19 cellular contexts compared by ENCODE assay signal in the genomic region with DNA sequence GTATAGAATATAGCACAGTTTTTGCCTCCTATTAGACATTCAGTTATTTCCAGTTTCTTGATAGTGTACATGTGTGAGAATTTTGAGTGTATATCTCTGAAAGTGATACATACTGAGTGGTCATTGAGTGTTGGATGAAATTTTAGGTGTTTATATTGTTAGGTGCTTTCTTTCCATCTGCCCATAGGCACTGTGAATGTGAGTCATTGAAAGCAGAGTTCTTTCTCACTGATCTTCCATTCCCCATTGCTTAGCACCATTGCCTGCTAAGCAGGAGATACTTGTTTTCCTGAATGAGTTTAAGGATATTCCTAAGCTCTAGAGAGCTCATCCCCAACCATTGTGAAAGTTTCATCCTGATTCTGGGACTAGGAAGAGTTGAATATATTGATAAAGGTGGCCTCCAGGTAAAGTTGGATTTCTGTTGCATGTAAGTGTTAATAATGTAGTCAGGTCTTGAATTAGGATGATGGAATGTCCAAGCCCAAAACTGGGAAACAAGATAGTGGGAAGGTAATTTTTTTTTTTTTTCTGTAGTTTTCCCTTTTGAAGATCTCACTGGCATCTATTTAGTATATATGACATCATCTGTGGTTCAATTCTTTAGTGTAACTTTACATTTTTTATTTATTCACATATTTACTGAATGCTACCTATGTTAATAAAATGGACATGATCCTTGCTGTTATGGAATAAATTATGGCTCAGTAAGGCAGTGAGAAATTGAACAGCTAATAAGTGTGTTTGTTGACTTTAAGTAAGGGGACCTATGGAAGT. TPM values are rescaled to one million over a fixed set of nuclear protein-coding genes. Genes with fewer than 3 reads are reported as not detected.
DNase-seq lines count a peak whose midpoint lies in the region; ATAC-seq and TF ChIP-seq lines count a peak whose summit lies in the region.
"Had no signal": no experiment of that assay in that cellular context is flagged by ENCODE, and none has a peak within 500 bp of the region (broad histone marks: within the 10 kb centered on the region; RNA-seq: fewer than 3 reads in every experiment).

No MANE protein-coding gene starts in this region.

- H3K36me3 ChIP-seq in Panc1 (ENCODE audit: control insufficient read depth, insufficient read depth, low read length) (no peaks in the 10 kb centered on the region), endodermal cell (ENCODE audit: control insufficient read depth, insufficient read depth, low read length) (peaks cover 9% of the 10 kb centered on the region), testis (ENCODE audit: low read depth, missing control alignments) (no peaks in the 10 kb centered on the region), lower lobe of right lung (peaks cover 5% of the 10 kb centered on the region)

- peak overlapping the region; percentile 32 for H3K27ac Mint-ChIP-seq in activated CD4-positive, alpha-beta T cell treated with anti-CD3 and anti-CD28 coated beads for 36 hours
- no peak overlapping the region for H3K27ac Mint-ChIP-seq in activated CD4-positive, alpha-beta T cell treated with anti-CD3 and anti-CD28 coated beads, Interleukin-2, amount 10 ng/mL, durations not matched to agents 7 days and 5 days
- peak overlapping the region; percentile 6 for H3K27ac Mint-ChIP-seq in endodermal cell
- peak overlapping the region; percentile 66 for H3K27ac Mint-ChIP-seq in progenitor cell of endocrine pancreas

- DNase-seq in activated CD4-positive, alpha-beta T cell treated with anti-CD3 and anti-CD28 coated beads for 36 hours = no peak
- DNase-seq in activated CD4-positive, alpha-beta T cell treated with anti-CD3 and anti-CD28 coated beads, Interleukin-2, amount 10 ng/mL, durations not matched to agents 7 days and 5 days = no peak
- DNase-seq in Panc1 (ENCODE audit: low read depth, low spot score) = no peak
- no peak for DNase-seq in endodermal cell
- DNase-seq in progenitor cell of endocrine pancreas (ENCODE audit: low spot score, unreplicated experiment) = no peak
- no peak for DNase-seq in testis
- no peak for DNase-seq in lower lobe of right lung
- DNase-seq in midbrain (lab: John Stamatoyannopoulos, UW) = no peak
- DNase-seq: activated naive CD8-positive, alpha-beta T cell treated with anti-CD3 and anti-CD28 coated beads, Interleukin-2, amount 10 ng/mL, durations not matched to agents 7 days and 5 days; central memory CD4-positive, alpha-beta T cell; GDM1; heart left ventricle; kidney glomerular epithelial cell; NCI-H774; retina; SHP77; T1000 had no signal

- H3K27ac ChIP-seq in Panc1 (ENCODE audit: low read length) (no peak overlapping the region), endodermal cell (ENCODE audit: low read depth, low read length) (no peak overlapping the region), testis (no peak overlapping the region), lower lobe of right lung (no peak overlapping the region)
- H3K27ac ChIP-seq: 22Rv1, heart left ventricle, tibial nerve had no signal

- H3K9me3 ChIP-seq in Panc1 (ENCODE audit: control insufficient read depth, insufficient read depth, low read depth, low read length) (no peaks in the 10 kb centered on the region), endodermal cell (ENCODE audit: control insufficient read depth, low read length) (peaks cover 5% of the 10 kb centered on the region), testis (no peaks in the 10 kb centered on the region), lower lobe of right lung (no peaks in the 10 kb centered on the region)
- H3K9me3 ChIP-seq: heart left ventricle, tibial nerve had no signal

- H3K4me1 ChIP-seq in Panc1 (ENCODE audit: control insufficient read depth, insufficient read depth, low read length) (peaks cover 3% of the 10 kb centered on the region; the same call in 1 of the 2 replicates), endodermal cell (ENCODE audit: control insufficient read depth, insufficient read depth, low read length) (no peaks in the 10 kb centered on the region), testis (no peaks in the 10 kb centered on the region), lower lobe of right lung (peaks cover 17% of the 10 kb centered on the region)

- no peak for TF ChIP-seq CTCF in Panc1 (IDR thresholded peaks at IDR 0.05)
- TF ChIP-seq CTCF in endodermal cell (conservative IDR thresholded peaks at IDR 0.05) = no peak
- TF ChIP-seq CTCF in progenitor cell of endocrine pancreas (IDR thresholded peaks at IDR 0.05; ENCODE audit: unreplicated experiment) = no peak
- TF ChIP-seq CTCF in testis (IDR thresholded peaks at IDR 0.05) = no peak
- TF ChIP-seq CTCF in lower lobe of right lung (IDR thresholded peaks at IDR 0.05) = no peak

- BruUV-seq in Panc1 (replicated peaks; lab: Mats Ljungman, UMichigan) = TSS peak; percentile 22

- peaks cover 23% of the 10 kb centered on the region for H3K36me3 Mint-ChIP-seq in activated CD4-positive, alpha-beta T cell treated with anti-CD3 and anti-CD28 coated beads for 36 hours (ENCODE audit: low read depth)
- H3K36me3 Mint-ChIP-seq in activated CD4-positive, alpha-beta T cell treated with anti-CD3 and anti-CD28 coated beads, Interleukin-2, amount 10 ng/mL, durations not matched to agents 7 days and 5 days (ENCODE audit: low read depth) = peaks cover 26% of the 10 kb centered on the region
- peaks cover 34% of the 10 kb centered on the region for H3K36me3 Mint-ChIP-seq in endodermal cell (ENCODE audit: low read depth)
- peaks cover 15% of the 10 kb centered on the region for H3K36me3 Mint-ChIP-seq in progenitor cell of endocrine pancreas (ENCODE audit: insufficient read depth)

- TF ChIP-seq POLR2A in testis (IDR thresholded peaks at IDR 0.05) = no peak

- H3K9ac ChIP-seq in endodermal cell (ENCODE audit: extremely low read depth, low read length, poor library complexity, severe bottlenecking) = no peak overlapping the region

- peak; percentile 58 for ATAC-seq in activated CD4-positive, alpha-beta T cell treated with anti-CD3 and anti-CD28 coated beads for 36 hours
- ATAC-seq in Panc1 = no peak
- no peak for ATAC-seq in lower lobe of right lung
- ATAC-seq: heart left ventricle had no signal

- H3K27me3 Mint-ChIP-seq in activated CD4-positive, alpha-beta T cell treated with anti-CD3 and anti-CD28 coated beads for 36 hours = no peaks in the 10 kb centered on the region
- no peaks in the 10 kb centered on the region for H3K27me3 Mint-ChIP-seq in activated CD4-positive, alpha-beta T cell treated with anti-CD3 and anti-CD28 coated beads, Interleukin-2, amount 10 ng/mL, durations not matched to agents 7 days and 5 days
- H3K27me3 Mint-ChIP-seq in endodermal cell (ENCODE audit: insufficient read depth) (no peaks in the 10 kb centered on the region), progenitor cell of endocrine pancreas (no peaks in the 10 kb centered on the region)
- H3K27me3 Mint-ChIP-seq: activated naive CD8-positive, alpha-beta T cell treated with anti-CD3 and anti-CD28 coated beads, Interleukin-2, amount 10 ng/mL, durations not matched to agents 7 days and 5 days had no signal

- H3K4me3 ChIP-seq in Panc1 (ENCODE audit: low read depth in 2 of 2, low read length in 2 of 2) (no peak overlapping the region), endodermal cell (ENCODE audit: low read length) (no peak overlapping the region), testis (no peak overlapping the region), lower lobe of right lung (no peak overlapping the region)
- H3K4me3 ChIP-seq: heart left ventricle, tibial nerve had no signal

- no peaks in the 10 kb centered on the region for H3K9me3 Mint-ChIP-seq in activated CD4-positive, alpha-beta T cell treated with anti-CD3 and anti-CD28 coated beads for 36 hours (ENCODE audit: low read depth)
- no peaks in the 10 kb centered on the region for H3K9me3 Mint-ChIP-seq in activated CD4-positive, alpha-beta T cell treated with anti-CD3 and anti-CD28 coated beads, Interleukin-2, amount 10 ng/mL, durations not matched to agents 7 days and 5 days
- H3K9me3 Mint-ChIP-seq in endodermal cell = peaks cover 9% of the 10 kb centered on the region
- peaks cover 8% of the 10 kb centered on the region for H3K9me3 Mint-ChIP-seq in progenitor cell of endocrine pancreas (ENCODE audit: low read depth)
- H3K9me3 Mint-ChIP-seq: activated naive CD8-positive, alpha-beta T cell treated with anti-CD3 and anti-CD28 coated beads, Interleukin-2, amount 10 ng/mL, durations not matched to agents 7 days and 5 days had no signal

- no peak overlapping the region for H3K4me3 Mint-ChIP-seq in activated CD4-positive, alpha-beta T cell treated with anti-CD3 and anti-CD28 coated beads for 36 hours
- H3K4me3 Mint-ChIP-seq in activated CD4-positive, alpha-beta T cell treated with anti-CD3 and anti-CD28 coated beads, Interleukin-2, amount 10 ng/mL, durations not matched to agents 7 days and 5 days = no peak overlapping the region
- H3K4me3 Mint-ChIP-seq in endodermal cell = no peak overlapping the region
- H3K4me3 Mint-ChIP-seq in progenitor cell of endocrine pancreas (ENCODE audit: low read depth) = no peak overlapping the region

- H3K27me3 ChIP-seq in Panc1 (ENCODE audit: control insufficient read depth, insufficient read depth, low read length) = no peaks in the 10 kb centered on the region
- H3K27me3 ChIP-seq in endodermal cell (ENCODE audit: control insufficient read depth, insufficient read depth, low read length, poor library complexity, severe bottlenecking) = no peaks in the 10 kb centered on the region
- H3K27me3 ChIP-seq in testis = no peaks in the 10 kb centered on the region
- no peaks in the 10 kb centered on the region for H3K27me3 ChIP-seq in lower lobe of right lung (ENCODE audit: low read depth)
- H3K27me3 ChIP-seq: heart left ventricle, tibial nerve had no signal

- CTCF ChIA-PET in activated CD4-positive, alpha-beta T cell treated with anti-CD3 and anti-CD28 coated beads for 36 hours (lab: Charles Lee) = interaction anchor here (0.6 to 1.6 kb wide), 5 partner anchors 10 to 29 kb away, joined by 3 to 5 read pairs (median 3); no protein-coding TSS in a partner anchor
- CTCF ChIA-PET in activated CD4-positive, alpha-beta T cell treated with anti-CD3 and anti-CD28 coated beads, Interleukin-2, amount 10 ng/mL, durations not matched to agents 7 days and 5 days (lab: Charles Lee) = interaction anchor here (0.7 kb wide), 1 partner anchor 246 kb away, joined by 3 read pairs; no protein-coding TSS in a partner anchor
- CTCF ChIA-PET in Panc1 (lab: Charles Lee) = no interaction called here

- peaks cover 50% of the 10 kb centered on the region for H3K4me1 Mint-ChIP-seq in activated CD4-positive, alpha-beta T cell treated with anti-CD3 and anti-CD28 coated beads for 36 hours
- H3K4me1 Mint-ChIP-seq in activated CD4-positive, alpha-beta T cell treated with anti-CD3 and anti-CD28 coated beads, Interleukin-2, amount 10 ng/mL, durations not matched to agents 7 days and 5 days = peaks cover 47% of the 10 kb centered on the region
- peaks cover 10% of the 10 kb centered on the region for H3K4me1 Mint-ChIP-seq in endodermal cell
- H3K4me1 Mint-ChIP-seq in progenitor cell of endocrine pancreas (ENCODE audit: low read depth) = peaks cover 17% of the 10 kb centered on the region

- in situ Hi-C loops in Panc1 (cut with HindIII; ENCODE audit: low pct_unique_long_range_greater_than_20kb, low sequenced_read_pairs) = no loop called here

- intact Hi-C loops in activated CD4-positive, alpha-beta T cell treated with anti-CD3 and anti-CD28 coated beads for 36 hours (cut with DNase I, micrococcal nuclease) = no loop called here
- intact Hi-C loops in Panc1 (cut with micrococcal nuclease; ENCODE audit: unreplicated experiment) = no loop called here
- intact Hi-C loops in testis (cut with DNase I; ENCODE audit: low total_unique reads) = no loop called here
- intact Hi-C loops in lower lobe of right lung (cut with DNase I) = no loop called here

- POLR2A ChIA-PET in activated CD4-positive, alpha-beta T cell treated with anti-CD3 and anti-CD28 coated beads for 36 hours (lab: Charles Lee) = interaction anchor here (0.6 kb wide), 1 partner anchor 938 kb away, joined by 4 read pairs; no protein-coding TSS in a partner anchor
- POLR2A ChIA-PET in activated CD4-positive, alpha-beta T cell treated with anti-CD3 and anti-CD28 coated beads, Interleukin-2, amount 10 ng/mL, durations not matched to agents 7 days and 5 days (lab: Charles Lee) = no interaction called here
- POLR2A ChIA-PET in Panc1 (lab: Charles Lee) = no interaction called here

RNA-seq across cellular contexts. Expression of a gene that starts 22.1 kb away (rescaled TPM):
- 100 to 1,000 TPM in 1 of 2 experiments, 10 to 100 TPM in 1; 87.2 to 122 TPM for total RNA-seq in activated CD4-positive, alpha-beta T cell treated with anti-CD3 and anti-CD28 coated beads for 36 hours
- total RNA-seq in activated CD4-positive, alpha-beta T cell treated with anti-CD3 and anti-CD28 coated beads, Interleukin-2, amount 10 ng/mL, durations not matched to agents 7 days and 5 days = 10 to 100 TPM; 69.3 to 90.8 TPM
- 84.1 TPM for total RNA-seq in Panc1 (2021; ENCODE audit: unreplicated experiment)
- polyA plus RNA-seq in Panc1 (2012; ENCODE audit: insufficient read length) = 138 TPM
- 100 to 1,000 TPM; 139 to 143 TPM for total RNA-seq in endodermal cell
- polyA plus RNA-seq in endodermal cell (2013, experiment 1 of 2) = 107 TPM
- 93.9 TPM for polyA plus RNA-seq in endodermal cell (2013, experiment 2 of 2)
- 105 and 110 TPM in 2 replicates for total RNA-seq in progenitor cell of endocrine pancreas
- total RNA-seq in testis = 10 to 100 TPM; 23.0 to 24.3 TPM
- 81.8 TPM for polyA plus RNA-seq in testis (ENCODE audit: insufficient read depth, low read depth, low replicate concordance)
- 54.3 TPM for total RNA-seq in lower lobe of right lung
